In genomic region chr11:122769126-122769780, GRCh38 we compare ENCODE assay signal across 20 cellular contexts.
"Had no signal": no experiment of that assay in that cellular context is flagged by ENCODE, and none has a peak within 500 bp of the region (broad histone marks: within the 10 kb centered on the region; RNA-seq: fewer than 3 reads in every experiment).

No MANE protein-coding gene starts in this region.

- H3K36me3 Mint-ChIP-seq: brain had no signal

- H3K9me3 ChIP-seq: neutrophil, upper lobe of left lung had no signal

- H3K4me3 Mint-ChIP-seq: brain; endodermal cell; naive thymus-derived CD4-positive, alpha-beta T cell; stimulated activated naive CD8-positive, alpha-beta T cell treated with anti-CD3 and anti-CD28 coated beads, Interleukin-15, Interleukin-2, amounts not matched to agents 100 ng/mL and 50 ng/mL, for 24 hours; T-helper 2 cell treated with Interferon-gamma antibody and Interleukin-4, amounts not matched to agents 5 μg/mL and 100 μg/mL, for 36 hours had no signal

- H3K27ac ChIP-seq: neutrophil, upper lobe of left lung had no signal

- H3K27me3 Mint-ChIP-seq: stimulated activated naive CD8-positive, alpha-beta T cell treated with anti-CD3 and anti-CD28 coated beads, Interleukin-15, Interleukin-2, amounts not matched to agents 100 ng/mL and 50 ng/mL, for 24 hours had no signal

- ATAC-seq: left colon; naive thymus-derived CD4-positive, alpha-beta T cell had no signal

- DNase-seq: activated CD4-positive, alpha-beta T cell treated with anti-CD3 and anti-CD28 coated beads for 1 hour; activated CD4-positive, alpha-beta T cell treated with anti-CD3 and anti-CD28 coated beads, Interleukin-2, amount 50 U/mL, for 48 hours; activated CD8-positive, alpha-beta memory T cell treated with anti-CD3 and anti-CD28 coated beads, Interleukin-2, amount 50 U/mL, for 48 hours; activated naive CD4-positive, alpha-beta T cell treated with Interleukin-2 at 50 U/mL for 16 hours; cerebellar nuclear complex; dermis blood vessel endothelial cell; endodermal cell; erythroblast; foreskin melanocyte; head of caudate nucleus; left colon; naive thymus-derived CD4-positive, alpha-beta T cell; stimulated activated CD4-positive, alpha-beta T cell treated with anti-CD3 and anti-CD28 coated beads, Interleukin-15, amount 100 ng/mL, for 24 hours; stimulated activated CD4-positive, alpha-beta T cell treated with anti-CD3 and anti-CD28 coated beads, Interleukin-4, amount 100 ng/mL, for 24 hours; upper lobe of left lung had no signal

- H3K4me1 ChIP-seq: upper lobe of left lung had no signal

- H3K27ac Mint-ChIP-seq: brain; endodermal cell; stimulated activated naive CD8-positive, alpha-beta T cell treated with anti-CD3 and anti-CD28 coated beads, Interleukin-15, Interleukin-2, amounts not matched to agents 100 ng/mL and 50 ng/mL, for 24 hours; T-helper 2 cell treated with Interferon-gamma antibody and Interleukin-4, amounts not matched to agents 5 μg/mL and 100 μg/mL, for 36 hours had no signal

- H3K27me3 ChIP-seq: neutrophil, upper lobe of left lung had no signal

- H3K4me3 ChIP-seq: lung, upper lobe of left lung had no signal

- H3K36me3 ChIP-seq: neutrophil, upper lobe of left lung had no signal
